ENCODE assay signal across 18 cellular contexts in genomic region chr6:138803914-138804313, GRCh38. TPM values are rescaled to one million over a fixed set of nuclear protein-coding genes. Genes with fewer than 3 reads are reported as not detected.
DNase-seq lines count a peak whose midpoint lies in the region; ATAC-seq and TF ChIP-seq lines count a peak whose summit lies in the region.
"Had no signal": no experiment of that assay in that cellular context is flagged by ENCODE, and none has a peak within 500 bp of the region (broad histone marks: within the 10 kb centered on the region; RNA-seq: fewer than 3 reads in every experiment).

No MANE protein-coding gene starts in this region.

- H3K27me3 Mint-ChIP-seq in naive thymus-derived CD8-positive, alpha-beta T cell, result peaks cover 0 to 19% (median 7%) of the 10 kb centered on the region in 5 donors

- H3K27ac ChIP-seq in muscle layer of colon (ENCODE audit: low read depth, low read length), result peak overlapping the region; percentile 44

- no peak overlapping the region for H3K4me3 Mint-ChIP-seq in naive thymus-derived CD8-positive, alpha-beta T cell
- H3K4me3 Mint-ChIP-seq: HFFc6 had no signal

- no peak for TF ChIP-seq CTCF in fibroblast of mammary gland (conservative IDR thresholded peaks at IDR 0.05; ENCODE audit: control insufficient read depth, insufficient read depth, low read depth, low read length)

- no peak overlapping the region for H3K9ac ChIP-seq in muscle layer of colon (ENCODE audit: low read length)

- H3K9me3 ChIP-seq in muscle layer of colon (ENCODE audit: low read length), result no peaks in the 10 kb centered on the region

- peaks cover 0 to 7% (median 0%) of the 10 kb centered on the region in 4 donors for H3K4me1 Mint-ChIP-seq in naive thymus-derived CD8-positive, alpha-beta T cell

- no peak overlapping the region for H3K27ac Mint-ChIP-seq in naive thymus-derived CD8-positive, alpha-beta T cell
- H3K27ac Mint-ChIP-seq: HFFc6 had no signal

- H3K27me3 ChIP-seq in muscle layer of colon (ENCODE audit: control insufficient read depth in 1 of 2, insufficient read depth in 2 of 2, low read length in 2 of 2), result no peaks in the 10 kb centered on the region

- DNase-seq in Right ventricle myocardium inferior (ENCODE audit: missing footprints) (no peak), cardiac septum (ENCODE audit: low spot score) (no peak), fibroblast of mammary gland (ENCODE audit: low read depth) (peak; percentile 87)
- DNase-seq in naive thymus-derived CD8-positive, alpha-beta T cell, result no peak
- no peak for DNase-seq in NK-92 treated with Interleukin-12 subunit alpha and Interleukin-12 subunit beta, amount 100 ng/mL, for 24 hours (lab: John Stamatoyannopoulos, UW)
- DNase-seq: Calu3, DMS79 treated with DMSO at 0.1 percent for 48 hours, GDM1, HFFc6, KBM-7, NCI-H1048, NCI-H446 treated with DMSO at 0.1 percent for 48 hours, NCI-H748 treated with DMSO at 0.1 percent for 48 hours had no signal

- H3K36me3 ChIP-seq in muscle layer of colon (ENCODE audit: insufficient read depth, low read length), result no peaks in the 10 kb centered on the region

- intact Hi-C loops in Right ventricle myocardium inferior (cut with DNase I), result no loop called here
- intact Hi-C loops in cardiac septum (cut with DNase I), result no loop called here

- H3K9me3 Mint-ChIP-seq in naive thymus-derived CD8-positive, alpha-beta T cell, result no peaks in the 10 kb centered on the region
- H3K9me3 Mint-ChIP-seq: HFFc6 had no signal

- H3K36me3 Mint-ChIP-seq in naive thymus-derived CD8-positive, alpha-beta T cell, result no peaks in the 10 kb centered on the region

- no peak overlapping the region for H3K4me3 ChIP-seq in fibroblast of mammary gland (ENCODE audit: control insufficient read depth, low read depth, low read length)
- H3K4me3 ChIP-seq in muscle layer of colon (ENCODE audit: low read depth in 1 of 2, low read length in 2 of 2), result peak overlapping the region in 1 of 2 donors; percentile 4

- H3K4me1 ChIP-seq in muscle layer of colon (ENCODE audit: insufficient read depth, low read length), result peaks cover 13% of the 10 kb centered on the region

- POLR2A ChIA-PET in naive thymus-derived CD8-positive, alpha-beta T cell (lab: Charles Lee), result no interaction called here

- ATAC-seq in Right ventricle myocardium inferior, result peak; percentile 54
- ATAC-seq in HG02840 (IDR thresholded peaks at IDR 0.05; ENCODE audit: low FRiP score, unreplicated experiment), result no peak
- ATAC-seq in naive thymus-derived CD8-positive, alpha-beta T cell, result no peak
- no peak for ATAC-seq in GM18858 (IDR thresholded peaks at IDR 0.05; ENCODE audit: unreplicated experiment)

RNA-seq across cellular contexts. Expression of gene ECT2L, which starts 8.0 kb away (rescaled TPM):
- 1.1 TPM for total RNA-seq in Right ventricle myocardium inferior
- 10.5 TPM for total RNA-seq in cardiac septum
- under 1 TPM in 1 of 2 experiments, not detected in 1; 0.26 TPM for total RNA-seq in naive thymus-derived CD8-positive, alpha-beta T cell
- polyA plus RNA-seq in naive thymus-derived CD8-positive, alpha-beta T cell, result under 1 TPM in 1 of 3 donors, not detected in 2; 0.05 TPM
- total RNA-seq: A172, Calu3, H4, HFFc6 had no signal

RNA-seq across cellular contexts. Expression of gene CCDC28A, which starts 30.3 kb away (rescaled TPM):
- total RNA-seq in Right ventricle myocardium inferior (9.2 TPM), cardiac septum (7.9 TPM)
- 10 to 100 TPM; 28.9 to 30.1 TPM for total RNA-seq in naive thymus-derived CD8-positive, alpha-beta T cell
- polyA plus RNA-seq in naive thymus-derived CD8-positive, alpha-beta T cell, result 10 to 100 TPM; 51.3 to 68.2 (median 51.8) TPM
